In genomic region chr21:43268086-43268803, GRCh38 we compare ENCODE assay signal across 16 cellular contexts.
"Had no signal": no experiment of that assay in that cellular context is flagged by ENCODE, and none has a peak within 500 bp of the region (broad histone marks: within the 10 kb centered on the region; RNA-seq: fewer than 3 reads in every experiment).

No MANE protein-coding gene starts in this region.

- H3K9me3 ChIP-seq: ascending aorta, gastroesophageal sphincter, left lung, right lobe of liver, upper lobe of left lung had no signal

- H3K4me1 ChIP-seq: ascending aorta, gastroesophageal sphincter, left lung, upper lobe of left lung had no signal

- H3K27ac ChIP-seq: ascending aorta, cardiac muscle cell, gastroesophageal sphincter, left lung, right lobe of liver, upper lobe of left lung had no signal

- H3K4me2 ChIP-seq: smooth muscle cell had no signal

- ATAC-seq: activated T-helper 17 cell treated with anti-CD3 and anti-CD28 coated beads, Interleukin-2, amount 50 U/mL, for 72 hours; gastroesophageal sphincter; left lung; natural killer cell; right lobe of liver had no signal

- DNase-seq: activated CD4-positive, alpha-beta T cell treated with anti-CD3 and anti-CD28 coated beads, Interleukin-2, amount 10 ng/mL, durations not matched to agents 24 days and 14 days; activated CD4-positive, CD25-positive, alpha-beta regulatory T cell; activated naive CD4-positive, alpha-beta T cell treated with anti-CD3 and anti-CD28 coated beads for 36 hours; islet precursor cell; left lung; mesendoderm; natural killer cell; nucleus accumbens; SW 1271 had no signal

- H3K4me3 ChIP-seq: ascending aorta, cardiac muscle cell, gastroesophageal sphincter, left lung, right lobe of liver, smooth muscle cell, upper lobe of left lung had no signal

- H3K36me3 ChIP-seq: ascending aorta, cardiac muscle cell, gastroesophageal sphincter, left lung, right lobe of liver, upper lobe of left lung had no signal

- H3K27me3 ChIP-seq: ascending aorta, cardiac muscle cell, left lung, right lobe of liver, upper lobe of left lung had no signal
